Comparison of ENCODE assay signal across 2 cellular contexts in the genomic region with DNA sequence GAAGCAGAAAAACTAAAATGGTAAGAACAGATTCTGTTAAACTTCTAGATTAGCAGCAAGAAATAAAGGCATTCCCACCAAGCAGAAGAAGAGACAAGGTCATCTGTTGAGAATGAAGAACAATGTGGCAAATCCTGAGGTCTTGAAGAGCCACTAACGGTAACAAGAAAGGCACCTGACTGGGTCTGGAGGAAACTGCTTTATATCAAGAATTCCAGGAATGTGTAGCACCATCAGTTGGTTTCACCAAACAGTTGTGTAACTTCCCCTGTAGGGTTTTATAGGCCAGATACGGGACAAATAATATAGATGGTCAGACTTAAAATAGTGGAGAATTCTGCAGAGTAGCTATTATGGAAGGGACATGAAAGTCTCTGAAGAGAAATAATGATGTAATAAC.
TF ChIP-seq lines count a peak whose summit lies in the region.

No MANE protein-coding gene starts in this region.

TF ChIP-seq in SK-N-SH treated with all-trans-retinoic acid at 6 μM for 48 hours, 23 proteins besides CTCF, POLR2A, EP300 and RAD21 (continued from another document):
- TF ChIP-seq, protein P1, sequence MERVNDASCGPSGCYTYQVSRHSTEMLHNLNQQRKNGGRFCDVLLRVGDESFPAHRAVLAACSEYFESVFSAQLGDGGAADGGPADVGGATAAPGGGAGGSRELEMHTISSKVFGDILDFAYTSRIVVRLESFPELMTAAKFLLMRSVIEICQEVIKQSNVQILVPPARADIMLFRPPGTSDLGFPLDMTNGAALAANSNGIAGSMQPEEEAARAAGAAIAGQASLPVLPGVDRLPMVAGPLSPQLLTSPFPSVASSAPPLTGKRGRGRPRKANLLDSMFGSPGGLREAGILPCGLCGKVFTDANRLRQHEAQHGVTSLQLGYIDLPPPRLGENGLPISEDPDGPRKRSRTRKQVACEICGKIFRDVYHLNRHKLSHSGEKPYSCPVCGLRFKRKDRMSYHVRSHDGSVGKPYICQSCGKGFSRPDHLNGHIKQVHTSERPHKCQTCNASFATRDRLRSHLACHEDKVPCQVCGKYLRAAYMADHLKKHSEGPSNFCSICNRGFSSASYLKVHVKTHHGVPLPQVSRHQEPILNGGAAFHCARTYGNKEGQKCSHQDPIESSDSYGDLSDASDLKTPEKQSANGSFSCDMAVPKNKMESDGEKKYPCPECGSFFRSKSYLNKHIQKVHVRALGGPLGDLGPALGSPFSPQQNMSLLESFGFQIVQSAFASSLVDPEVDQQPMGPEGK (CRISPR knock-in tag; IDR thresholded peaks at IDR 0.05; ENCODE audit: borderline replicate concordance), result no peak
- TF ChIP-seq ZFP3 (CRISPR knock-in tag; IDR thresholded peaks at IDR 0.05) (peak; percentile 68; the same call in 1 of the 2 replicates), TOX (CRISPR knock-in tag; IDR thresholded peaks at IDR 0.05; ENCODE audit: borderline replicate concordance) (no peak)
- TF ChIP-seq, protein P2, sequence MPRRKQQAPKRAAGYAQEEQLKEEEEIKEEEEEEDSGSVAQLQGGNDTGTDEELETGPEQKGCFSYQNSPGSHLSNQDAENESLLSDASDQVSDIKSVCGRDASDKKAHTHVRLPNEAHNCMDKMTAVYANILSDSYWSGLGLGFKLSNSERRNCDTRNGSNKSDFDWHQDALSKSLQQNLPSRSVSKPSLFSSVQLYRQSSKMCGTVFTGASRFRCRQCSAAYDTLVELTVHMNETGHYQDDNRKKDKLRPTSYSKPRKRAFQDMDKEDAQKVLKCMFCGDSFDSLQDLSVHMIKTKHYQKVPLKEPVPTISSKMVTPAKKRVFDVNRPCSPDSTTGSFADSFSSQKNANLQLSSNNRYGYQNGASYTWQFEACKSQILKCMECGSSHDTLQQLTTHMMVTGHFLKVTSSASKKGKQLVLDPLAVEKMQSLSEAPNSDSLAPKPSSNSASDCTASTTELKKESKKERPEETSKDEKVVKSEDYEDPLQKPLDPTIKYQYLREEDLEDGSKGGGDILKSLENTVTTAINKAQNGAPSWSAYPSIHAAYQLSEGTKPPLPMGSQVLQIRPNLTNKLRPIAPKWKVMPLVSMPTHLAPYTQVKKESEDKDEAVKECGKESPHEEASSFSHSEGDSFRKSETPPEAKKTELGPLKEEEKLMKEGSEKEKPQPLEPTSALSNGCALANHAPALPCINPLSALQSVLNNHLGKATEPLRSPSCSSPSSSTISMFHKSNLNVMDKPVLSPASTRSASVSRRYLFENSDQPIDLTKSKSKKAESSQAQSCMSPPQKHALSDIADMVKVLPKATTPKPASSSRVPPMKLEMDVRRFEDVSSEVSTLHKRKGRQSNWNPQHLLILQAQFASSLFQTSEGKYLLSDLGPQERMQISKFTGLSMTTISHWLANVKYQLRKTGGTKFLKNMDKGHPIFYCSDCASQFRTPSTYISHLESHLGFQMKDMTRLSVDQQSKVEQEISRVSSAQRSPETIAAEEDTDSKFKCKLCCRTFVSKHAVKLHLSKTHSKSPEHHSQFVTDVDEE (CRISPR knock-in tag; IDR thresholded peaks at IDR 0.05), result no peak

TF ChIP-seq in SK-N-SH, 30 proteins besides CTCF, POLR2A, EP300 and RAD21 (continued from another document):
- TF ChIP-seq, protein P3, sequence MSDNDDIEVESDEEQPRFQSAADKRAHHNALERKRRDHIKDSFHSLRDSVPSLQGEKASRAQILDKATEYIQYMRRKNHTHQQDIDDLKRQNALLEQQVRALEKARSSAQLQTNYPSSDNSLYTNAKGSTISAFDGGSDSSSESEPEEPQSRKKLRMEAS (IDR thresholded peaks at IDR 0.05; ENCODE audit: low read depth), result no peak
- TF ChIP-seq GATA2 (CRISPR knock-in tag; IDR thresholded peaks at IDR 0.05) (no peak), SIN3A (IDR thresholded peaks at IDR 0.05; ENCODE audit: borderline replicate concordance, low read depth, low read length) (no peak), TEAD4 (IDR thresholded peaks at IDR 0.05; ENCODE audit: borderline replicate concordance, insufficient read depth) (no peak), MEF2A (IDR thresholded peaks at IDR 0.05; ENCODE audit: borderline replicate concordance, low read depth) (no peak), ELF1 (IDR thresholded peaks at IDR 0.05) (no peak), RFX5 (IDR thresholded peaks at IDR 0.05; ENCODE audit: low read length) (no peak), YY1 (IDR thresholded peaks at IDR 0.05; ENCODE audit: low read depth) (no peak), FOXM1 (IDR thresholded peaks at IDR 0.05; ENCODE audit: low read depth) (no peak), FOXJ3 (CRISPR knock-in tag; IDR thresholded peaks at IDR 0.05) (no peak), GABPA (IDR thresholded peaks at IDR 0.05; ENCODE audit: low read depth) (no peak), RCOR1 (IDR thresholded peaks at IDR 0.05; ENCODE audit: low read length) (no peak)
